21 cellular contexts compared by ENCODE assay signal in the genomic region with DNA sequence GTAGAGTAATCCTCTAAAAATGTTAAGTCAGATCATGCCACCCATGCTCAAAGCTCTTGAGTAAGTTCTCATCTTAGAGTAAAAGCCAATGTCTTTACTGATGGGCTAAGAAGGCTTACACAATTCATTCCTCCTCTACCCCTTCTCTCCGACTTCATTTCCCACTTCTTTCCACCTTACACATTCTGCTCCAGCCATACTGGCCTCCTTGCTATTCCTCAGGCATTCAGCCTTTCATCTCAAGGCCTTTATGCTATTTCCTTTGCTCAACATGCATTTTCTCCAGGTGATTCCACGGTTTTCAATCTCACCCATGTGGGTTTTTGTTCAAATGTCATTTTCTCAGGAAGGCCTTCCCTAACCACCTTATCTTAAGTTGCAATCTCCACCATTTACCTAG.
A peak's percentile ranks its signal among the peaks of the same experiment; 100 is the strongest.
DNase-seq lines count a peak whose midpoint lies in the region; ATAC-seq and TF ChIP-seq lines count a peak whose summit lies in the region.
"Had no signal": no experiment of that assay in that cellular context is flagged by ENCODE, and none has a peak within 500 bp of the region (broad histone marks: within the 10 kb centered on the region; RNA-seq: fewer than 3 reads in every experiment).

No MANE protein-coding gene starts in this region.

- H4K8ac ChIP-seq in IMR-90 (ENCODE audit: low read depth in 2 of 2, low read length in 2 of 2), result peak overlapping the region in 1 of 2 experiments; percentile 52; a peak in 1 of 4 replicates

- H4K91ac ChIP-seq in IMR-90 (ENCODE audit: insufficient read depth, low read depth, low read length), result peak overlapping the region; percentile 20; the same call in 1 of the 2 replicates

- dilution Hi-C loops in IMR-90 (cut with HindIII; ENCODE audit: low sequenced_read_pairs, unreplicated experiment), result no loop called here

- H2BK15ac ChIP-seq in IMR-90 (ENCODE audit: low read depth, low read length), result no peak overlapping the region

- H3K4me2 ChIP-seq in IMR-90 (ENCODE audit: low read depth, low read length), result no peak overlapping the region
- no peak overlapping the region for H3K4me2 ChIP-seq in neural cell (ENCODE audit: low read length)
- H3K4me2 ChIP-seq in MM.1S (ENCODE audit: low read depth, low read length), result no peak overlapping the region
- H3K4me2 ChIP-seq: BLaER1 had no signal

- H3K27ac ChIP-seq in ACC112 (ENCODE audit: low read depth, low read length), result peak overlapping the region; percentile 94; the same call in 1 of the 2 replicates
- no peak overlapping the region for H3K27ac ChIP-seq in IMR-90 (ENCODE audit: insufficient read depth, low read length)
- H3K27ac ChIP-seq in neural cell (ENCODE audit: low read length), result no peak overlapping the region
- no peak overlapping the region for H3K27ac ChIP-seq in MM.1S (ENCODE audit: low read length)
- H3K27ac ChIP-seq: BLaER1, Peyer's patch had no signal

- CTCF ChIA-PET in IMR-90 (lab: Yijun Ruan, JAX), result no interaction called here

- H3K9me1 ChIP-seq in IMR-90 (ENCODE audit: insufficient read depth, low read length), result peaks cover 10% of the 10 kb centered on the region; the same call in 1 of the 2 replicates

- H3K36me3 Mint-ChIP-seq in brain, result peaks cover 20% of the 10 kb centered on the region

- no peak for TF ChIP-seq CTCF in IMR-90 (conservative IDR thresholded peaks at IDR 0.05; ENCODE audit: low read depth, low read length)
- TF ChIP-seq CTCF in brain (conservative IDR thresholded peaks at IDR 0.05), result no peak
- no peak for TF ChIP-seq CTCF in neural cell (IDR thresholded peaks at IDR 0.05; ENCODE audit: poor library complexity, severe bottlenecking)
- TF ChIP-seq CTCF in MM.1S (IDR thresholded peaks at IDR 0.05; ENCODE audit: low read length), result no peak

- peaks cover 3% of the 10 kb centered on the region for H3K27me3 Mint-ChIP-seq in brain
- H3K27me3 Mint-ChIP-seq: CD4-positive, CD25-positive, alpha-beta regulatory T cell had no signal

- no peak overlapping the region for H3K56ac ChIP-seq in IMR-90 (ENCODE audit: extremely low read depth, insufficient read depth, low read length)

- H3K4ac ChIP-seq in IMR-90 (ENCODE audit: low read depth, low read length), result peak overlapping the region; percentile 58; the same call in 1 of the 2 replicates

- H3K23ac ChIP-seq in IMR-90 (ENCODE audit: low read depth, low read length), result peak overlapping the region; percentile 50; the same call in 1 of the 2 replicates

- no peak overlapping the region for H3K4me3 Mint-ChIP-seq in brain
- H3K4me3 Mint-ChIP-seq: CD4-positive, CD25-positive, alpha-beta regulatory T cell; H9 had no signal

- H2AK9ac ChIP-seq in IMR-90 (replicated peaks; ENCODE audit: low read depth, low read length, poor library complexity), result no peak overlapping the region

- BruUV-seq in IMR-90 (replicated peaks; lab: Mats Ljungman, UMichigan), result no TSS peak

- intact Hi-C loops in IMR-90 (cut with micrococcal nuclease), result no loop called here

- in situ Hi-C loops in IMR-90 (cut with MboI; ENCODE audit: low sequenced_read_pairs), result no loop called here

- TF ChIP-seq RAD21 in IMR-90 (IDR thresholded peaks at IDR 0.05; ENCODE audit: low read length) (no peak), neural cell (conservative IDR thresholded peaks at IDR 0.05) (no peak)

- H3K79me2 ChIP-seq in ACC112 (ENCODE audit: control insufficient read depth, insufficient read depth, low read length, unreplicated experiment), result no peaks in the 10 kb centered on the region
- H3K79me2 ChIP-seq in neural cell (replicated peaks; ENCODE audit: insufficient read depth, low read length), result peaks cover 22% of the 10 kb centered on the region
- H3K79me2 ChIP-seq in MM.1S (ENCODE audit: low read length), result no peaks in the 10 kb centered on the region

- H3K4me1 ChIP-seq in ACC112 (ENCODE audit: control insufficient read depth, insufficient read depth, low read length, unreplicated experiment), result peaks cover 30% of the 10 kb centered on the region
- peaks cover 19% of the 10 kb centered on the region for H3K4me1 ChIP-seq in IMR-90 (ENCODE audit: control insufficient read depth, insufficient read depth, low read length)
- no peaks in the 10 kb centered on the region for H3K4me1 ChIP-seq in MM.1S (ENCODE audit: low read length)
- H3K4me1 ChIP-seq: BLaER1, Peyer's patch had no signal

- H3K4me1 Mint-ChIP-seq in brain, result peaks cover 55% of the 10 kb centered on the region

- H2BK5ac ChIP-seq in IMR-90 (ENCODE audit: low read depth, low read length, poor library complexity, severe bottlenecking), result peak overlapping the region; percentile 57

- H3K36me3 ChIP-seq in ACC112 (ENCODE audit: insufficient read depth, low read length), result peaks cover 5% of the 10 kb centered on the region; the same call in 1 of the 2 replicates
- peaks cover 2% of the 10 kb centered on the region for H3K36me3 ChIP-seq in IMR-90 (ENCODE audit: control insufficient read depth, insufficient read depth, low read length)
- peaks cover 8% of the 10 kb centered on the region for H3K36me3 ChIP-seq in neural cell (ENCODE audit: insufficient read depth, low read length)
- H3K36me3 ChIP-seq in MM.1S (replicated peaks; ENCODE audit: insufficient read depth, low read length), result no peaks in the 10 kb centered on the region
- H3K36me3 ChIP-seq: Peyer's patch had no signal

- TF ChIP-seq EP300 in neural cell (conservative IDR thresholded peaks at IDR 0.05; ENCODE audit: poor library complexity, severe bottlenecking), result no peak

- H3K9ac ChIP-seq in IMR-90 (ENCODE audit: low read depth, low read length) (no peak overlapping the region), neural cell (ENCODE audit: low read length) (no peak overlapping the region), MM.1S (ENCODE audit: low read length) (no peak overlapping the region)
- H3K9ac ChIP-seq: BLaER1 had no signal

- H2AFZ ChIP-seq in ACC112 (ENCODE audit: low read length, unreplicated experiment) (no peak overlapping the region), IMR-90 (replicated peaks; ENCODE audit: low read length, poor library complexity) (no peak overlapping the region), neural cell (ENCODE audit: low read depth, low read length) (no peak overlapping the region), MM.1S (ENCODE audit: low read length) (no peak overlapping the region)

- DNase-seq in IMR-90 (no peak), NCI-H146 treated with DMSO at 0.1 percent for 48 hours (lab: John Stamatoyannopoulos, UW; ENCODE audit: unreplicated experiment) (no peak), MM.1S (no peak), mucosa of gallbladder (ENCODE audit: low spot score) (no peak)
- DNase-seq in stimulated activated CD8-positive, alpha-beta memory T cell treated with anti-CD3 and anti-CD28 coated beads, Interleukin-4, amount 100 ng/mL, for 48 hours, result no peak
- DNase-seq: 8988T; CD4-positive, CD25-positive, alpha-beta regulatory T cell; H9; KG1; MG63; NCI-H1694; NCI-H2029 treated with DMSO at 0.1 percent for 48 hours; NCI-H2171; NCI-H226; NCI-H510A; Peyer's patch had no signal

- H4K20me1 ChIP-seq in IMR-90 (ENCODE audit: insufficient read depth, low read length) (no peaks in the 10 kb centered on the region), neural cell (ENCODE audit: insufficient read depth) (no peaks in the 10 kb centered on the region), MM.1S (ENCODE audit: insufficient read depth, low read length) (no peaks in the 10 kb centered on the region)
- H4K20me1 ChIP-seq: BLaER1 had no signal

- ATAC-seq in IMR-90 (ENCODE audit: low read depth), result no peak

- peaks cover 0 to 28% of the 10 kb centered on the region in 2 experiments; a peak in 2 of 4 replicates for H3K79me1 ChIP-seq in IMR-90 (ENCODE audit: low read depth in 1 of 2, low read length in 2 of 2)

- no peaks in the 10 kb centered on the region for H3K27me3 ChIP-seq in ACC112 (ENCODE audit: insufficient read depth, low read length)
- no peaks in the 10 kb centered on the region for H3K27me3 ChIP-seq in IMR-90 (ENCODE audit: control insufficient read depth, insufficient read depth, low read length)
- no peaks in the 10 kb centered on the region for H3K27me3 ChIP-seq in neural cell (ENCODE audit: insufficient read depth, low read depth, low read length)
- no peaks in the 10 kb centered on the region for H3K27me3 ChIP-seq in MM.1S (replicated peaks; ENCODE audit: insufficient read depth, low read length)
- H3K27me3 ChIP-seq: BLaER1, MG63, Peyer's patch, SJSA1 had no signal

- H3K14ac ChIP-seq in IMR-90 (replicated peaks; ENCODE audit: low read depth, low read length), result peak overlapping the region; percentile 49; the same call in 1 of the 2 replicates

- H3K18ac ChIP-seq in IMR-90 (ENCODE audit: low read depth, low read length), result no peak overlapping the region; the same call in 1 of the 2 replicates

- no peak overlapping the region; the same call in 1 of the 2 replicates for H2AK5ac ChIP-seq in IMR-90 (ENCODE audit: low read depth, low read length)

- H2BK120ac ChIP-seq in IMR-90 (ENCODE audit: low read depth, low read length), result peak overlapping the region; percentile 63

- H3K4me3 ChIP-seq in ACC112 (ENCODE audit: low read depth, low read length) (no peak overlapping the region), IMR-90 (ENCODE audit: insufficient read depth, low read depth, low read length) (no peak overlapping the region), neural cell (ENCODE audit: low read length) (no peak overlapping the region), MM.1S (ENCODE audit: low read length) (no peak overlapping the region)
- H3K4me3 ChIP-seq: BLaER1, MG63, Peyer's patch, SJSA1 had no signal

- H3K9me2 ChIP-seq in neural cell (ENCODE audit: insufficient read depth, low read length) (no peaks in the 10 kb centered on the region), MM.1S (replicated peaks; ENCODE audit: insufficient read depth, low read length) (no peaks in the 10 kb centered on the region)

- 100% methylated on average over 1 of the region's 2 CpGs; no CpG with 5 or more reads in 1 of the 2 experiments for WGBS in IMR-90 (ENCODE audit: extremely low coverage in 2 of 2, insufficient read length in 1 of 2), 2 experiments

- H3K9me3 Mint-ChIP-seq in brain, result peaks cover 0 to 3% (median 0%) of the 10 kb centered on the region in 5 experiments
- H3K9me3 Mint-ChIP-seq: CD4-positive, CD25-positive, alpha-beta regulatory T cell; H9 had no signal

- H2BK20ac ChIP-seq in IMR-90 (ENCODE audit: low read depth, low read length), result peak overlapping the region; percentile 71; the same call in 1 of the 2 replicates

- H3K9me3 ChIP-seq in IMR-90 (ENCODE audit: control insufficient read depth, insufficient read depth, low read length) (no peaks in the 10 kb centered on the region), neural cell (ENCODE audit: low read length) (no peaks in the 10 kb centered on the region), MM.1S (replicated peaks; ENCODE audit: insufficient read depth, low read length) (no peaks in the 10 kb centered on the region)
- H3K9me3 ChIP-seq: BLaER1, MG63, Peyer's patch, SJSA1 had no signal

- TF ChIP-seq POLR2A in IMR-90 (IDR thresholded peaks at IDR 0.05; ENCODE audit: low read depth, low read length), result no peak

- POLR2A ChIA-PET in IMR-90 (lab: Charles Lee; ENCODE audit: unreplicated experiment), result no interaction called here

- H3K27ac Mint-ChIP-seq in brain, result peak overlapping the region; percentile 8 to 77 (median 76)
- H3K27ac Mint-ChIP-seq: CD4-positive, CD25-positive, alpha-beta regulatory T cell; H9 had no signal

- peak overlapping the region; percentile 11; the same call in 1 of the 2 replicates for H4K5ac ChIP-seq in IMR-90 (ENCODE audit: low read depth, low read length)

- H3F3A ChIP-seq in neural cell (ENCODE audit: insufficient read depth, low read length, poor library complexity, severe bottlenecking) (peaks cover 2% of the 10 kb centered on the region), MM.1S (ENCODE audit: insufficient read depth, low read length) (no peaks in the 10 kb centered on the region)
